ENCODE assay signal across 2 cellular contexts in genomic region chr1:236095705-236096500, GRCh38.
A peak's percentile ranks its signal among the peaks of the same experiment; 100 is the strongest.
TF ChIP-seq lines count a peak whose summit lies in the region.

No MANE protein-coding gene starts in this region.

TF ChIP-seq in HCT116, 20 proteins besides CTCF, POLR2A, EP300 and RAD21:
- no peak for TF ChIP-seq JUND (IDR thresholded peaks at IDR 0.05)

TF ChIP-seq in K562, 482 proteins besides CTCF, POLR2A, EP300 and RAD21:
- TF ChIP-seq DIDO1 (tag; IDR thresholded peaks at IDR 0.05; ENCODE audit: low read depth), result no peak
- no peak for TF ChIP-seq CEBPG (CRISPR knock-in tag; IDR thresholded peaks at IDR 0.05)
- TF ChIP-seq CEBPG (tag; conservative IDR thresholded peaks at IDR 0.05 in 1 of 2, IDR thresholded peaks at IDR 0.05 in 1 of 2), result peak in 1 of 2 experiments; percentile 51; a peak in 2 of 4 replicates
- peak; percentile 60; the same call in 1 of the 2 replicates for TF ChIP-seq ZSCAN32 (CRISPR knock-in tag; IDR thresholded peaks at IDR 0.05)
